1 cellular context compared by ENCODE assay signal in genomic region chr7:12529971-12530710, GRCh38.
TF ChIP-seq lines count a peak whose summit lies in the region.

No MANE protein-coding gene starts in this region.

TF ChIP-seq in WTC11, 78 proteins besides CTCF, POLR2A, EP300 and RAD21 (continued from another document):
- no peak for TF ChIP-seq ZNF512 (CRISPR knock-in tag; IDR thresholded peaks at IDR 0.05; ENCODE audit: borderline replicate concordance)
- no peak for TF ChIP-seq MXD4 (CRISPR knock-in tag; IDR thresholded peaks at IDR 0.05; ENCODE audit: borderline replicate concordance)
- no peak for TF ChIP-seq GRHL2 (CRISPR knock-in tag; IDR thresholded peaks at IDR 0.05; ENCODE audit: insufficient replicate concordance, severe bottlenecking)
- no peak for TF ChIP-seq USF2 (CRISPR knock-in tag; IDR thresholded peaks at IDR 0.05)
- TF ChIP-seq RELA (CRISPR knock-in tag; IDR thresholded peaks at IDR 0.05; ENCODE audit: borderline replicate concordance) = no peak
- no peak for TF ChIP-seq ZSCAN18 (CRISPR knock-in tag; IDR thresholded peaks at IDR 0.05)
- TF ChIP-seq ATF6 (CRISPR knock-in tag; IDR thresholded peaks at IDR 0.05) = no peak
- TF ChIP-seq FOXK1 (CRISPR knock-in tag; IDR thresholded peaks at IDR 0.05) = no peak
- no peak for TF ChIP-seq CDX4 (CRISPR knock-in tag; IDR thresholded peaks at IDR 0.05; ENCODE audit: borderline replicate concordance)
- no peak for TF ChIP-seq NFYB (CRISPR knock-in tag; conservative IDR thresholded peaks at IDR 0.05; ENCODE audit: low read depth)
- no peak for TF ChIP-seq ZNF138 (CRISPR knock-in tag; conservative IDR thresholded peaks at IDR 0.05)
- TF ChIP-seq E2F5 (CRISPR knock-in tag; IDR thresholded peaks at IDR 0.05) = no peak
- TF ChIP-seq E2F4 (CRISPR knock-in tag; IDR thresholded peaks at IDR 0.05; ENCODE audit: borderline replicate concordance, low read depth) = no peak
- TF ChIP-seq SP1 (CRISPR knock-in tag; conservative IDR thresholded peaks at IDR 0.05) = no peak
- no peak for TF ChIP-seq ZNF396 (CRISPR knock-in tag; IDR thresholded peaks at IDR 0.05; ENCODE audit: borderline replicate concordance)
